Comparison of ENCODE assay signal across 8 cellular contexts in genomic region chr7:16929146-16929762, GRCh38. TPM values are rescaled to one million over a fixed set of nuclear protein-coding genes. Genes with fewer than 3 reads are reported as not detected.
A peak's percentile ranks its signal among the peaks of the same experiment; 100 is the strongest.
DNase-seq lines count a peak whose midpoint lies in the region; ATAC-seq and TF ChIP-seq lines count a peak whose summit lies in the region.
"Had no signal": no experiment of that assay in that cellular context is flagged by ENCODE, and none has a peak within 500 bp of the region (broad histone marks: within the 10 kb centered on the region; RNA-seq: fewer than 3 reads in every experiment).

No MANE protein-coding gene starts in this region.

- DNase-seq in MM.1S (peak; percentile 45), osteoblast (ENCODE audit: insufficient read length, low spot score, missing footprints) (no peak), posterior cingulate gyrus (no peak), posterior vena cava (ENCODE audit: low spot score) (no peak), HuH-7 (ENCODE audit: low spot score) (no peak)
- DNase-seq: activated naive CD8-positive, alpha-beta T cell treated with anti-CD3 and anti-CD28 coated beads, Interleukin-2, amount 10 ng/mL, durations not matched to agents 7 days and 5 days had no signal

- ATAC-seq in GM19043 (IDR thresholded peaks at IDR 0.05; ENCODE audit: low read depth, unreplicated experiment) (peak; percentile 72), HG02870 (IDR thresholded peaks at IDR 0.05; ENCODE audit: unreplicated experiment) (peak; percentile 72)

- H3K4me1 ChIP-seq in MM.1S (ENCODE audit: low read length), result peaks cover 12% of the 10 kb centered on the region
- H3K4me1 ChIP-seq in osteoblast (ENCODE audit: insufficient read depth, low read length), result peaks cover 7% of the 10 kb centered on the region

- H3K9me3 ChIP-seq in MM.1S (replicated peaks; ENCODE audit: insufficient read depth, low read length), result no peaks in the 10 kb centered on the region
- no peaks in the 10 kb centered on the region for H3K9me3 ChIP-seq in osteoblast (ENCODE audit: low read depth, low read length)

- no peaks in the 10 kb centered on the region for H3K79me2 ChIP-seq in MM.1S (ENCODE audit: low read length)
- no peaks in the 10 kb centered on the region for H3K79me2 ChIP-seq in osteoblast (ENCODE audit: insufficient read depth, low read length)

- no peaks in the 10 kb centered on the region for H3K36me3 ChIP-seq in MM.1S (replicated peaks; ENCODE audit: insufficient read depth, low read length)
- H3K36me3 ChIP-seq in osteoblast (ENCODE audit: insufficient read depth, low read length), result no peaks in the 10 kb centered on the region

- H3K27ac ChIP-seq in MM.1S (ENCODE audit: low read length), result peak overlapping the region; percentile 22; the same call in 1 of the 2 replicates
- no peak overlapping the region for H3K27ac ChIP-seq in osteoblast (ENCODE audit: low read depth, low read length)

- H3K4me3 ChIP-seq in MM.1S (ENCODE audit: low read length) (no peak overlapping the region), osteoblast (ENCODE audit: insufficient read depth, low read length) (no peak overlapping the region)

- H3K27me3 ChIP-seq in MM.1S (replicated peaks; ENCODE audit: insufficient read depth, low read length) (no peaks in the 10 kb centered on the region), osteoblast (ENCODE audit: insufficient read depth, low read length) (no peaks in the 10 kb centered on the region)

- TF ChIP-seq CTCF in MM.1S (IDR thresholded peaks at IDR 0.05; ENCODE audit: low read length), result no peak
- no peak for TF ChIP-seq CTCF in osteoblast (IDR thresholded peaks at IDR 0.05; ENCODE audit: extremely low read depth, low read depth, low read length)

- no peak overlapping the region for H3K9ac ChIP-seq in MM.1S (ENCODE audit: low read length)

- no peak overlapping the region for H3K4me2 ChIP-seq in MM.1S (ENCODE audit: low read depth, low read length)
- no peak overlapping the region for H3K4me2 ChIP-seq in osteoblast (ENCODE audit: insufficient read depth, low read length)

- H3K9me2 ChIP-seq in MM.1S (replicated peaks; ENCODE audit: insufficient read depth, low read length), result no peaks in the 10 kb centered on the region

- no peak overlapping the region for H2AFZ ChIP-seq in MM.1S (ENCODE audit: low read length)
- peak overlapping the region; percentile 21 for H2AFZ ChIP-seq in osteoblast (ENCODE audit: low read length)

- intact Hi-C loops in posterior cingulate gyrus (cut with DNase I), result no loop called here
- intact Hi-C loops in posterior vena cava (cut with DNase I), result no loop called here

- no peaks in the 10 kb centered on the region for H3F3A ChIP-seq in MM.1S (ENCODE audit: insufficient read depth, low read length)

- no peaks in the 10 kb centered on the region for H4K20me1 ChIP-seq in MM.1S (ENCODE audit: insufficient read depth, low read length)
- H4K20me1 ChIP-seq in osteoblast (ENCODE audit: insufficient read depth, low read length), result no peaks in the 10 kb centered on the region

RNA-seq across cellular contexts. Expression of gene AGR3, which starts 47.5 kb away (rescaled TPM):
- total RNA-seq in osteoblast (not detected in 2 replicates), posterior vena cava (not detected)
- total RNA-seq: activated naive CD8-positive, alpha-beta T cell treated with anti-CD3 and anti-CD28 coated beads, Interleukin-2, amount 10 ng/mL, durations not matched to agents 7 days and 5 days had no signal
